ENCODE assay signal across 8 cellular contexts in genomic region chr5:137344723-137345322, GRCh38.
DNase-seq lines count a peak whose midpoint lies in the region; ATAC-seq, FAIRE-seq and TF ChIP-seq lines count a peak whose summit lies in the region.

No MANE protein-coding gene starts in this region.

- no peaks in the 10 kb centered on the region for H3K9me3 Mint-ChIP-seq in activated T-cell treated with anti-CD3 and anti-CD28 coated beads, Interleukin-2, amount 50 U/mL, for 72 hours
- H3K9me3 Mint-ChIP-seq in glutamatergic neuron (ENCODE audit: unreplicated experiment): peaks cover 2% of the 10 kb centered on the region

- H3K4me1 ChIP-seq in MM.1S (ENCODE audit: low read length): no peaks in the 10 kb centered on the region

- peak; percentile 74 for TF ChIP-seq CTCF in MM.1S (IDR thresholded peaks at IDR 0.05; ENCODE audit: low read length)
- TF ChIP-seq CTCF in glutamatergic neuron (IDR thresholded peaks at IDR 0.05; ENCODE audit: partially characterized antibody, unreplicated experiment): peak; percentile 94

- no peak overlapping the region for H3K9ac ChIP-seq in MM.1S (ENCODE audit: low read length)

- no peaks in the 10 kb centered on the region for H3F3A ChIP-seq in MM.1S (ENCODE audit: insufficient read depth, low read length)

- H3K4me2 ChIP-seq in MM.1S (ENCODE audit: low read depth, low read length): no peak overlapping the region

- H3K27ac Mint-ChIP-seq in activated T-cell treated with anti-CD3 and anti-CD28 coated beads, Interleukin-2, amount 50 U/mL, for 72 hours: no peak overlapping the region
- no peak overlapping the region for H3K27ac Mint-ChIP-seq in glutamatergic neuron (ENCODE audit: unreplicated experiment)

- ATAC-seq in activated T-cell treated with anti-CD3 and anti-CD28 coated beads, Interleukin-2, amount 50 U/mL, for 72 hours (replicated peaks in 1 of 2): no peak

- no peak overlapping the region for H3K27ac ChIP-seq in MM.1S (ENCODE audit: low read length)

- DNase-seq in activated T-cell treated with anti-CD3 and anti-CD28 coated beads, Interleukin-2, amount 50 U/mL, for 72 hours: peak; percentile 7 to 24
- DNase-seq in activated T-cell treated with anti-CD3 and anti-CD28 coated beads, Interleukin-2, amount 50 U/mL, for 1 hour: no peak
- DNase-seq in MM.1S (peak; percentile 40), glutamatergic neuron (peak; percentile 62), cerebellum (ENCODE audit: low spot score) (no peak)
- DNase-seq in stimulated activated CD4-positive, alpha-beta T cell treated with anti-CD3 and anti-CD28 coated beads, Interleukin-2, amount 100 ng/mL, for 48 hours: peak; percentile 11 to 16
- no peak for DNase-seq in activated CD8-positive, alpha-beta memory T cell treated with anti-CD3 and anti-CD28 coated beads, Interleukin-2, amount 50 U/mL, for 4 hours

- H3K9me3 ChIP-seq in MM.1S (replicated peaks; ENCODE audit: insufficient read depth, low read length): no peaks in the 10 kb centered on the region

- no peak overlapping the region for H3K4me3 Mint-ChIP-seq in activated T-cell treated with anti-CD3 and anti-CD28 coated beads, Interleukin-2, amount 50 U/mL, for 72 hours
- no peak overlapping the region for H3K4me3 Mint-ChIP-seq in glutamatergic neuron (ENCODE audit: unreplicated experiment)

- no peak overlapping the region for H2AFZ ChIP-seq in MM.1S (ENCODE audit: low read length)

- H3K79me2 ChIP-seq in MM.1S (ENCODE audit: low read length): no peaks in the 10 kb centered on the region

- no peaks in the 10 kb centered on the region for H3K4me1 Mint-ChIP-seq in activated T-cell treated with anti-CD3 and anti-CD28 coated beads, Interleukin-2, amount 50 U/mL, for 72 hours (ENCODE audit: low read depth)
- H3K4me1 Mint-ChIP-seq in glutamatergic neuron (ENCODE audit: low read depth, unreplicated experiment): peaks cover 3% of the 10 kb centered on the region

- no peaks in the 10 kb centered on the region for H3K9me2 ChIP-seq in MM.1S (replicated peaks; ENCODE audit: insufficient read depth, low read length)

- H3K36me3 ChIP-seq in MM.1S (replicated peaks; ENCODE audit: insufficient read depth, low read length): no peaks in the 10 kb centered on the region

- no peak overlapping the region for H3K4me3 ChIP-seq in MM.1S (ENCODE audit: low read length)

- H3K36me3 Mint-ChIP-seq in activated T-cell treated with anti-CD3 and anti-CD28 coated beads, Interleukin-2, amount 50 U/mL, for 72 hours (ENCODE audit: insufficient read depth in 2 of 2): no peaks in the 10 kb centered on the region
- no peaks in the 10 kb centered on the region for H3K36me3 Mint-ChIP-seq in glutamatergic neuron (ENCODE audit: unreplicated experiment)

- no peaks in the 10 kb centered on the region for H3K27me3 Mint-ChIP-seq in activated T-cell treated with anti-CD3 and anti-CD28 coated beads, Interleukin-2, amount 50 U/mL, for 72 hours (ENCODE audit: low read depth)
- H3K27me3 Mint-ChIP-seq in glutamatergic neuron (ENCODE audit: unreplicated experiment): no peaks in the 10 kb centered on the region

- no peaks in the 10 kb centered on the region for H4K20me1 ChIP-seq in MM.1S (ENCODE audit: insufficient read depth, low read length)

- H3K27me3 ChIP-seq in MM.1S (replicated peaks; ENCODE audit: insufficient read depth, low read length): no peaks in the 10 kb centered on the region

- FAIRE-seq in TTC549 (lab: Jason Lieb, UNC): peak; percentile 62

Comparison
In these comparisons a context has a peak if more than half of its experiments do, and no peak if none do; other contexts are left out.
1. DNase-seq: peak in activated T-cell treated with anti-CD3 and anti-CD28 coated beads, Interleukin-2, amount 50 U/mL, for 72 hours (2 of 2), MM.1S (single experiment), glutamatergic neuron (single experiment) and stimulated activated CD4-positive, alpha-beta T cell treated with anti-CD3 and anti-CD28 coated beads, Interleukin-2, amount 100 ng/mL, for 48 hours (2 of 2); none in activated T-cell treated with anti-CD3 and anti-CD28 coated beads, Interleukin-2, amount 50 U/mL, for 1 hour (single experiment), cerebellum (single experiment) and activated CD8-positive, alpha-beta memory T cell treated with anti-CD3 and anti-CD28 coated beads, Interleukin-2, amount 50 U/mL, for 4 hours (single experiment).